Comparison of ENCODE assay signal across 16 cellular contexts in the genomic region with DNA sequence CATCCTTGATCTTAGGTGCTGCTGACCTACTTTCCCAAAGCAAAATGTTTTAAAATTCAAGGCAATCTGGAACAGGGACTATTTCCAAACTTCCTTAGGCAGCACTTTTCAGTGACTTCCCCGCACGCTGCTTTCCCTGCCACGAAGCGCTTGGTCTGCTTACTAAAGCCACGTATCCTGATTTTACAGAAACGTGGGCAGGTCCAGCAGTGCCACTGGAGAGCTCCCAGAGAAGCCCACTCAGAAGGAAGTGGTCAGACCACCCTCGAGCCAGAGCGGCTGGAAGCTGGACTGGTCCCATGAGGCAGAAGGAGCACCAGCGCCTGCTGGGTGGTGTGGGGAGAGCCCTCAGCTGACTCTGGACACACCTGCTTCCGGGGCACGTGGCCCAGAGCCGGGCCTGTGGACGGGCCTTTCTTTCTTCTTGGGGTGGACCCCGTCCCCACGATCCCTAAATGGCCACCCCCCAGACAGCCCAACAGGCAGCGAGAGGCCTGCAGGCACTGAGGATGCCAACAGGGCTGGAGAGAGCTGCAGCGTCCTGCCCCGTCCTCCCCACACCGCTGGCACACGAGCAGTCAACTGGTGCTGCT.
"Had no signal": no experiment of that assay in that cellular context is flagged by ENCODE, and none has a peak within 500 bp of the region (broad histone marks: within the 10 kb centered on the region; RNA-seq: fewer than 3 reads in every experiment).

No MANE protein-coding gene starts in this region.

- H3K4me3 Mint-ChIP-seq: activated naive CD4-positive, alpha-beta T cell treated with anti-CD3 and anti-CD28 coated beads for 36 hours; activated T-helper 17 cell treated with anti-CD3 and anti-CD28 coated beads, Interleukin-2, amount 50 U/mL, for 72 hours; neural crest cell; stimulated activated memory B cell treated with anti-CD40 and anti-IgM and Interleukin-4, amounts not matched to agents 10 μg/mL and 1 μg/mL and 100 μg/mL, for 72 hours had no signal

- H3K4me3 ChIP-seq: gastroesophageal sphincter, ovary, thyroid gland had no signal

- H3K27ac ChIP-seq: gastroesophageal sphincter, ovary, thyroid gland had no signal

- H3K9me3 ChIP-seq: gastroesophageal sphincter, ovary, thyroid gland had no signal

- H3K9me3 Mint-ChIP-seq: activated naive CD4-positive, alpha-beta T cell treated with anti-CD3 and anti-CD28 coated beads for 36 hours; activated T-helper 17 cell treated with anti-CD3 and anti-CD28 coated beads, Interleukin-2, amount 50 U/mL, for 72 hours; neural crest cell; stimulated activated memory B cell treated with anti-CD40 and anti-IgM and Interleukin-4, amounts not matched to agents 10 μg/mL and 1 μg/mL and 100 μg/mL, for 72 hours had no signal

- H3K27me3 Mint-ChIP-seq: activated T-helper 17 cell treated with anti-CD3 and anti-CD28 coated beads, Interleukin-2, amount 50 U/mL, for 72 hours had no signal

- DNase-seq: activated CD4-positive, alpha-beta T cell treated with anti-CD3 and anti-CD28 coated beads, Interleukin-2, amount 50 U/mL, for 1 hour; activated CD4-positive, CD25-positive, alpha-beta regulatory T cell; activated naive CD4-positive, alpha-beta T cell treated with anti-CD3 and anti-CD28 coated beads for 36 hours; activated T-cell treated with anti-CD3 and anti-CD28 coated beads for 4 hours; erythroblast; islet precursor cell; left ventricle myocardium superior; mesenchymal stem cell; stimulated activated CD4-positive, alpha-beta T cell treated with anti-CD3 and anti-CD28 coated beads, Interleukin-2, amount 100 ng/mL, for 48 hours; SW 1271; thyroid gland had no signal

- ATAC-seq: activated T-helper 17 cell treated with anti-CD3 and anti-CD28 coated beads, Interleukin-2, amount 50 U/mL, for 72 hours; gastroesophageal sphincter; left ventricle myocardium superior; stimulated activated memory B cell treated with anti-CD40 and anti-IgM and Interleukin-4, amounts not matched to agents 10 μg/mL and 1 μg/mL and 100 μg/mL, for 72 hours had no signal

- H3K27me3 ChIP-seq: ovary, thyroid gland had no signal

- H3K27ac Mint-ChIP-seq: stimulated activated memory B cell treated with anti-CD40 and anti-IgM and Interleukin-4, amounts not matched to agents 10 μg/mL and 1 μg/mL and 100 μg/mL, for 72 hours had no signal

- H3K36me3 ChIP-seq: ovary had no signal
